Comparison of ENCODE assay signal across 23 cellular contexts in genomic region chr17:48173191-48173590, GRCh38.
DNase-seq lines count a peak whose midpoint lies in the region; ATAC-seq and TF ChIP-seq lines count a peak whose summit lies in the region.
"Had no signal": no experiment of that assay in that cellular context is flagged by ENCODE, and none has a peak within 500 bp of the region (broad histone marks: within the 10 kb centered on the region; RNA-seq: fewer than 3 reads in every experiment).

No MANE protein-coding gene starts in this region.

- no peak overlapping the region for H3K27ac ChIP-seq in BLaER1
- no peak overlapping the region for H3K27ac ChIP-seq in CD4-positive, CD25-positive, alpha-beta regulatory T cell (ENCODE audit: insufficient read depth, low read length, poor library complexity, severe bottlenecking)
- H3K27ac ChIP-seq: GM23248, PC-9 had no signal

- CTCF ChIA-PET in Caco-2 (lab: Charles Lee), result no interaction called here

- H3K27me3 ChIP-seq in BLaER1 (no peaks in the 10 kb centered on the region), Caco-2 (replicated peaks; ENCODE audit: control insufficient read depth, insufficient read depth, low read length) (no peaks in the 10 kb centered on the region)
- no peaks in the 10 kb centered on the region for H3K27me3 ChIP-seq in CD4-positive, CD25-positive, alpha-beta regulatory T cell (ENCODE audit: control insufficient read depth, insufficient read depth, low read length)
- H3K27me3 ChIP-seq: MG63 had no signal

- TF ChIP-seq CTCF in Caco-2 (IDR thresholded peaks at IDR 0.05; ENCODE audit: insufficient read depth in 1 of 2, low read depth in 1 of 2, low read length in 1 of 2, severe bottlenecking in 1 of 2, unreplicated experiment in 1 of 2), result no peak

- H4K20me1 ChIP-seq in BLaER1, result no peaks in the 10 kb centered on the region

- no peak for DNase-seq in CD4-positive, CD25-positive, alpha-beta regulatory T cell
- DNase-seq in HT1080 (ENCODE audit: low read depth) (peak; percentile 61), immature natural killer cell (no peak), NCI-H1436 (lab: John Stamatoyannopoulos, UW) (no peak), inferior parietal cortex (ENCODE audit: extremely low spot score) (no peak), Caco-2 (no peak)
- DNase-seq: BE2C, DMS79, GM23248, HCEC 1CT, Kasumi-1, MG63, NCI-H1417, NCI-H187 treated with DMSO at 0.1 percent for 48 hours, NCI-H2227 treated with DMSO at 0.1 percent for 48 hours, NCI-H510A, NCI-H748 treated with DMSO at 0.1 percent for 48 hours, PC-9, RPMI8226, SHP77 had no signal

- H3K27me3 Mint-ChIP-seq in CD4-positive, CD25-positive, alpha-beta regulatory T cell, result no peaks in the 10 kb centered on the region
- H3K27me3 Mint-ChIP-seq in immature natural killer cell (ENCODE audit: low read depth in 3 of 3), result peaks cover 6 to 8% (median 7%) of the 10 kb centered on the region in 3 donors
- peaks cover 9% of the 10 kb centered on the region for H3K27me3 Mint-ChIP-seq in Caco-2 (ENCODE audit: insufficient read depth, unreplicated experiment)

- H3K4me3 ChIP-seq in BLaER1 (no peak overlapping the region), Caco-2 (ENCODE audit: low read depth, low read length) (no peak overlapping the region)
- H3K4me3 ChIP-seq in CD4-positive, CD25-positive, alpha-beta regulatory T cell (ENCODE audit: low read depth, low read length), result no peak overlapping the region
- H3K4me3 ChIP-seq: GM12878, GM23248, MG63, PC-9 had no signal

- peaks cover 36% of the 10 kb centered on the region for H3K36me3 Mint-ChIP-seq in CD4-positive, CD25-positive, alpha-beta regulatory T cell
- peaks cover 11 to 36% (median 21%) of the 10 kb centered on the region in 3 donors for H3K36me3 Mint-ChIP-seq in immature natural killer cell
- no peaks in the 10 kb centered on the region for H3K36me3 Mint-ChIP-seq in Caco-2 (ENCODE audit: insufficient read depth, unreplicated experiment)

- H3K36me3 ChIP-seq in BLaER1 (no peaks in the 10 kb centered on the region), Caco-2 (ENCODE audit: control insufficient read depth, insufficient read depth, low read length) (no peaks in the 10 kb centered on the region)
- peaks cover 64% of the 10 kb centered on the region for H3K36me3 ChIP-seq in CD4-positive, CD25-positive, alpha-beta regulatory T cell (ENCODE audit: control insufficient read depth, insufficient read depth, low read length)
- H3K36me3 ChIP-seq: BE2C, MG63 had no signal

- BruUV-seq in Caco-2 (replicated peaks; lab: Mats Ljungman, UMichigan), result no TSS peak

- peaks cover 12 to 30% (median 21%) of the 10 kb centered on the region in 4 donors for H3K4me1 Mint-ChIP-seq in CD4-positive, CD25-positive, alpha-beta regulatory T cell
- H3K4me1 Mint-ChIP-seq in immature natural killer cell, result peaks cover 9 to 26% of the 10 kb centered on the region in 2 donors
- H3K4me1 Mint-ChIP-seq in Caco-2 (ENCODE audit: low read depth, unreplicated experiment), result peaks cover 1% of the 10 kb centered on the region

- peaks cover 0 to 1% (median 0%) of the 10 kb centered on the region in 7 donors for H3K9me3 Mint-ChIP-seq in CD4-positive, CD25-positive, alpha-beta regulatory T cell
- H3K9me3 Mint-ChIP-seq in immature natural killer cell, result no peaks in the 10 kb centered on the region
- H3K9me3 Mint-ChIP-seq in Caco-2 (ENCODE audit: unreplicated experiment), result no peaks in the 10 kb centered on the region

- intact Hi-C loops in Caco-2 (cut with micrococcal nuclease; ENCODE audit: unreplicated experiment), result no loop called here

- H3K4me2 ChIP-seq in BLaER1, result peak overlapping the region; percentile 66
- H3K4me2 ChIP-seq: PC-9 had no signal

- no peak overlapping the region for H3K9ac ChIP-seq in BLaER1
- H3K9ac ChIP-seq: GM23248 had no signal

- ATAC-seq in CD4-positive, CD25-positive, alpha-beta regulatory T cell (ENCODE audit: low read depth in 2 of 2), result no peak
- no peak for ATAC-seq in GM21367 (IDR thresholded peaks at IDR 0.05; ENCODE audit: unreplicated experiment)
- ATAC-seq: GM12878 had no signal

- peak overlapping the region in 2 of 3 donors; percentile 2 to 42 for H3K27ac Mint-ChIP-seq in CD4-positive, CD25-positive, alpha-beta regulatory T cell
- H3K27ac Mint-ChIP-seq in immature natural killer cell (peak overlapping the region in 4 of 6 donors; percentile 19 to 58 (median 51)), Caco-2 (ENCODE audit: unreplicated experiment) (no peak overlapping the region)

- no peak overlapping the region for H3K4me3 Mint-ChIP-seq in CD4-positive, CD25-positive, alpha-beta regulatory T cell
- no peak overlapping the region for H3K4me3 Mint-ChIP-seq in immature natural killer cell
- no peak overlapping the region for H3K4me3 Mint-ChIP-seq in Caco-2 (ENCODE audit: unreplicated experiment)

- H3K9me3 ChIP-seq in BLaER1, result no peaks in the 10 kb centered on the region
- H3K9me3 ChIP-seq in CD4-positive, CD25-positive, alpha-beta regulatory T cell (ENCODE audit: control insufficient read depth in 2 of 2, low read length in 2 of 2), result no peaks in the 10 kb centered on the region
- H3K9me3 ChIP-seq in Caco-2, result no peaks in the 10 kb centered on the region
- H3K9me3 ChIP-seq: MG63 had no signal

- H3K4me1 ChIP-seq in BLaER1, result peaks cover 29% of the 10 kb centered on the region
- no peaks in the 10 kb centered on the region for H3K4me1 ChIP-seq in CD4-positive, CD25-positive, alpha-beta regulatory T cell (ENCODE audit: control insufficient read depth, insufficient read depth, low read length, poor library complexity, severe bottlenecking)
- H3K4me1 ChIP-seq in Caco-2, result no peaks in the 10 kb centered on the region
- H3K4me1 ChIP-seq: BE2C had no signal

- POLR2A ChIA-PET in Caco-2 (lab: Charles Lee), result no interaction called here
